Comparison of ENCODE assay signal across 27 cellular contexts in genomic region chr6:35651244-35651643, GRCh38. TPM values are rescaled to one million over a fixed set of nuclear protein-coding genes. Genes with fewer than 3 reads are reported as not detected.
A peak's percentile ranks its signal among the peaks of the same experiment; 100 is the strongest.
DNase-seq lines count a peak whose midpoint lies in the region; ATAC-seq and TF ChIP-seq lines count a peak whose summit lies in the region.
"Had no signal": no experiment of that assay in that cellular context is flagged by ENCODE, and none has a peak within 500 bp of the region (broad histone marks: within the 10 kb centered on the region; RNA-seq: fewer than 3 reads in every experiment).

No MANE protein-coding gene starts in this region.

- TF ChIP-seq CTCF in WTC11 (IDR thresholded peaks at IDR 0.05) = no peak

- no peak overlapping the region for H3K27ac ChIP-seq in GM23248
- H3K27ac ChIP-seq: HL-60, SK-N-MC had no signal

- no peaks in the 10 kb centered on the region for H3K9me2 ChIP-seq in GM23248 (ENCODE audit: insufficient read depth)

- H3K9me3 Mint-ChIP-seq in activated naive CD8-positive, alpha-beta T cell (ENCODE audit: low read depth) = no peaks in the 10 kb centered on the region
- H3K9me3 Mint-ChIP-seq in activated naive CD8-positive, alpha-beta T cell treated with anti-CD3 and anti-CD28 coated beads for 36 hours = peaks cover 3% of the 10 kb centered on the region
- H3K9me3 Mint-ChIP-seq in WTC11 = peaks cover 12% of the 10 kb centered on the region
- H3K9me3 Mint-ChIP-seq: CD8-positive, alpha-beta memory T cell; HFFc6; IgD-negative memory B cell had no signal

- peaks cover 6% of the 10 kb centered on the region for H3K36me3 Mint-ChIP-seq in activated naive CD8-positive, alpha-beta T cell
- H3K36me3 Mint-ChIP-seq in activated naive CD8-positive, alpha-beta T cell treated with anti-CD3 and anti-CD28 coated beads for 36 hours = peaks cover 34% of the 10 kb centered on the region
- peaks cover 10% of the 10 kb centered on the region for H3K36me3 Mint-ChIP-seq in WTC11

- H3K27ac Mint-ChIP-seq in activated naive CD8-positive, alpha-beta T cell = peak overlapping the region; percentile 46
- no peak overlapping the region for H3K27ac Mint-ChIP-seq in activated naive CD8-positive, alpha-beta T cell treated with anti-CD3 and anti-CD28 coated beads for 36 hours
- H3K27ac Mint-ChIP-seq in WTC11 = peak overlapping the region; percentile 7; the same call in 1 of the 2 replicates
- H3K27ac Mint-ChIP-seq: HFFc6, IgD-negative memory B cell had no signal

- no peaks in the 10 kb centered on the region for H3K36me3 ChIP-seq in GM23248 (ENCODE audit: low read depth)
- H3K36me3 ChIP-seq: HAP-1 had no signal

- H2AFZ ChIP-seq in GM23248 = no peak overlapping the region

- WGBS in GM23248 (ENCODE audit: low coverage in 1 of 2, low lambda C conversion rate in 2 of 2, missing lambda C conversion rate in 2 of 2), 2 experiments = 79 to 81% methylated on average over 3 of the region's 3 CpGs

- POLR2A ChIA-PET in WTC11 (lab: Charles Lee) = no interaction called here

- no peak overlapping the region for H3K4me3 ChIP-seq in GM23248
- H3K4me3 ChIP-seq: HAP-1, SK-N-MC had no signal

- H3K9me3 ChIP-seq in GM23248 (ENCODE audit: low read depth) = no peaks in the 10 kb centered on the region
- H3K9me3 ChIP-seq: HAP-1 had no signal

- ATAC-seq in WTC11 (no peak), HG02610 (IDR thresholded peaks at IDR 0.05; ENCODE audit: unreplicated experiment) (no peak)
- ATAC-seq: Panc1 had no signal

- no peaks in the 10 kb centered on the region for H3K4me1 ChIP-seq in GM23248 (ENCODE audit: insufficient read depth)
- H3K4me1 ChIP-seq: HAP-1 had no signal

- no peak for DNase-seq in activated naive CD8-positive, alpha-beta T cell treated with anti-CD3 and anti-CD28 coated beads for 36 hours
- DNase-seq in OCI-M1 (lab: John Stamatoyannopoulos, UW) (peak; percentile 64), WTC11 (ENCODE audit: low spot score) (no peak), GM23248 (no peak), SIG-M5 treated with dmso at 0.1 percent for 504 hours (lab: John Stamatoyannopoulos, UW; ENCODE audit: unreplicated experiment) (no peak)
- DNase-seq: C1 segment of cervical spinal cord; Calu3; CD8-positive, alpha-beta memory T cell; DMS153; DND-41; GOT3; HFFc6; NCI-H1048; NCI-H1417; NCI-H1694; NCI-H2029 treated with DMSO at 0.1 percent for 48 hours; NCI-H2227 treated with DMSO at 0.1 percent for 48 hours; NCI-H526 treated with DMSO at 0.1 percent for 48 hours; SHP77; SW 1271 had no signal

- H3K4me3 Mint-ChIP-seq in activated naive CD8-positive, alpha-beta T cell = no peak overlapping the region
- H3K4me3 Mint-ChIP-seq in activated naive CD8-positive, alpha-beta T cell treated with anti-CD3 and anti-CD28 coated beads for 36 hours = no peak overlapping the region
- H3K4me3 Mint-ChIP-seq in WTC11 = no peak overlapping the region
- H3K4me3 Mint-ChIP-seq: CD8-positive, alpha-beta memory T cell; HFFc6; IgD-negative memory B cell had no signal

- no peaks in the 10 kb centered on the region for H3K27me3 Mint-ChIP-seq in activated naive CD8-positive, alpha-beta T cell
- H3K27me3 Mint-ChIP-seq in activated naive CD8-positive, alpha-beta T cell treated with anti-CD3 and anti-CD28 coated beads for 36 hours = no peaks in the 10 kb centered on the region
- H3K27me3 Mint-ChIP-seq in WTC11 (ENCODE audit: low read depth) = no peaks in the 10 kb centered on the region
- H3K27me3 Mint-ChIP-seq: CD8-positive, alpha-beta memory T cell; IgD-negative memory B cell had no signal

- peaks cover 65% of the 10 kb centered on the region for H3K4me1 Mint-ChIP-seq in activated naive CD8-positive, alpha-beta T cell (ENCODE audit: low read depth)
- peaks cover 41% of the 10 kb centered on the region for H3K4me1 Mint-ChIP-seq in activated naive CD8-positive, alpha-beta T cell treated with anti-CD3 and anti-CD28 coated beads for 36 hours
- H3K4me1 Mint-ChIP-seq in WTC11 = peaks cover 10% of the 10 kb centered on the region

- no peaks in the 10 kb centered on the region for H3K27me3 ChIP-seq in GM23248 (replicated peaks; ENCODE audit: insufficient read depth)

- H3K9ac ChIP-seq in GM23248 = no peak overlapping the region

- no peak overlapping the region for H3K4me2 ChIP-seq in GM23248 (ENCODE audit: unreplicated experiment)

- CTCF ChIA-PET in WTC11 (lab: Charles Lee) = no interaction called here

- H3K79me2 ChIP-seq in GM23248 (ENCODE audit: insufficient read depth) = no peaks in the 10 kb centered on the region

- H3F3A ChIP-seq in GM23248 (ENCODE audit: insufficient read depth) = no peaks in the 10 kb centered on the region

- in situ Hi-C loops in GM23248 (cut with MboI) = no loop called here

- no peaks in the 10 kb centered on the region for H4K20me1 ChIP-seq in GM23248 (ENCODE audit: insufficient read depth)

TF ChIP-seq in WTC11, 78 proteins besides CTCF, POLR2A, EP300 and RAD21:
- TF ChIP-seq GTF2I (CRISPR knock-in tag; conservative IDR thresholded peaks at IDR 0.05) (no peak), RORB (CRISPR knock-in tag; IDR thresholded peaks at IDR 0.05) (no peak), IRF1 (CRISPR knock-in tag; IDR thresholded peaks at IDR 0.05) (no peak)

RNA-seq across cellular contexts. Expression of gene FKBP5, which starts 37.5 kb away (rescaled TPM):
- total RNA-seq in activated naive CD8-positive, alpha-beta T cell treated with anti-CD3 and anti-CD28 coated beads for 36 hours = 100 to 1,000 TPM; 110 TPM
- total RNA-seq in WTC11 (2021) = 27.0 to 29.4 TPM (median 27.2 TPM) in 3 replicates
- total RNA-seq in GM23248 (2014; rRNA removed; shearing (Covaris generic)) = 1.9 and 3.6 TPM in 2 replicates
- polyA plus RNA-seq in GM23248 (2016; fragmentation: Nextera tagmentation; extraction: Ambion mirVana) = 6.3 and 6.9 TPM in 2 replicates
